ENCODE assay signal across 1 cellular context in genomic region chr20:17663040-17663399, GRCh38.
TF ChIP-seq lines count a peak whose summit lies in the region.

No MANE protein-coding gene starts in this region.

TF ChIP-seq in HepG2, 621 proteins besides CTCF, POLR2A, EP300 and RAD21 (continued from another document):
- TF ChIP-seq, protein P1, sequence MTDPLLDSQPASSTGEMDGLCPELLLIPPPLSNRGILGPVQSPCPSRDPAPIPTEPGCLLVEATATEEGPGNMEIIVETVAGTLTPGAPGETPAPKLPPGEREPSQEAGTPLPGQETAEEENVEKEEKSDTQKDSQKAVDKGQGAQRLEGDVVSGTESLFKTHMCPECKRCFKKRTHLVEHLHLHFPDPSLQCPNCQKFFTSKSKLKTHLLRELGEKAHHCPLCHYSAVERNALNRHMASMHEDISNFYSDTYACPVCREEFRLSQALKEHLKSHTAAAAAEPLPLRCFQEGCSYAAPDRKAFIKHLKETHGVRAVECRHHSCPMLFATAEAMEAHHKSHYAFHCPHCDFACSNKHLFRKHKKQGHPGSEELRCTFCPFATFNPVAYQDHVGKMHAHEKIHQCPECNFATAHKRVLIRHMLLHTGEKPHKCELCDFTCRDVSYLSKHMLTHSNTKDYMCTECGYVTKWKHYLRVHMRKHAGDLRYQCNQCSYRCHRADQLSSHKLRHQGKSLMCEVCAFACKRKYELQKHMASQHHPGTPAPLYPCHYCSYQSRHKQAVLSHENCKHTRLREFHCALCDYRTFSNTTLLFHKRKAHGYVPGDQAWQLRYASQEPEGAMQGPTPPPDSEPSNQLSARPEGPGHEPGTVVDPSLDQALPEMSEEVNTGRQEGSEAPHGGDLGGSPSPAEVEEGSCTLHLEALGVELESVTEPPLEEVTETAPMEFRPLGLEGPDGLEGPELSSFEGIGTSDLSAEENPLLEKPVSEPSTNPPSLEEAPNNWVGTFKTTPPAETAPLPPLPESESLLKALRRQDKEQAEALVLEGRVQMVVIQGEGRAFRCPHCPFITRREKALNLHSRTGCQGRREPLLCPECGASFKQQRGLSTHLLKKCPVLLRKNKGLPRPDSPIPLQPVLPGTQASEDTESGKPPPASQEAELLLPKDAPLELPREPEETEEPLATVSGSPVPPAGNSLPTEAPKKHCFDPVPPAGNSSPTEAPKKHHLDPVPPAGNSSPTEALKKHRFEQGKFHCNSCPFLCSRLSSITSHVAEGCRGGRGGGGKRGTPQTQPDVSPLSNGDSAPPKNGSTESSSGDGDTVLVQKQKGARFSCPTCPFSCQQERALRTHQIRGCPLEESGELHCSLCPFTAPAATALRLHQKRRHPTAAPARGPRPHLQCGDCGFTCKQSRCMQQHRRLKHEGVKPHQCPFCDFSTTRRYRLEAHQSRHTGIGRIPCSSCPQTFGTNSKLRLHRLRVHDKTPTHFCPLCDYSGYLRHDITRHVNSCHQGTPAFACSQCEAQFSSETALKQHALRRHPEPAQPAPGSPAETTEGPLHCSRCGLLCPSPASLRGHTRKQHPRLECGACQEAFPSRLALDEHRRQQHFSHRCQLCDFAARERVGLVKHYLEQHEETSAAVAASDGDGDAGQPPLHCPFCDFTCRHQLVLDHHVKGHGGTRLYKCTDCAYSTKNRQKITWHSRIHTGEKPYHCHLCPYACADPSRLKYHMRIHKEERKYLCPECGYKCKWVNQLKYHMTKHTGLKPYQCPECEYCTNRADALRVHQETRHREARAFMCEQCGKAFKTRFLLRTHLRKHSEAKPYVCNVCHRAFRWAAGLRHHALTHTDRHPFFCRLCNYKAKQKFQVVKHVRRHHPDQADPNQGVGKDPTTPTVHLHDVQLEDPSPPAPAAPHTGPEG (CRISPR knock-in tag; IDR thresholded peaks at IDR 0.05): 0 out of 2 replicates have a peak, but pooled peaks have one; percentile 41
- TF ChIP-seq MTA1 (CRISPR knock-in tag; IDR thresholded peaks at IDR 0.05; ENCODE audit: borderline replicate concordance) (0 out of 2 replicates have a peak, but pooled peaks have one; percentile 14), HNF4A (CRISPR knock-in tag; IDR thresholded peaks at IDR 0.05) (0 out of 2 replicates have a peak, but pooled peaks have one; percentile 10), RBM22 (optimal IDR thresholded peaks at IDR 0.05; ENCODE audit: low read length) (peak; percentile 57), RBFOX2 (IDR thresholded peaks at IDR 0.05; ENCODE audit: low read depth, low read length) (0 out of 2 replicates have a peak, but pooled peaks have one; percentile 17), FOXJ3 (CRISPR knock-in tag; IDR thresholded peaks at IDR 0.05; ENCODE audit: borderline replicate concordance) (peak; percentile 15; the same call in 1 of the 2 replicates), SNAI1 (CRISPR knock-in tag; IDR thresholded peaks at IDR 0.05; ENCODE audit: borderline replicate concordance) (no peak; the same call in 1 of the 2 replicates), THAP11 (CRISPR knock-in tag; IDR thresholded peaks at IDR 0.05) (no peak), ZNF362 (CRISPR knock-in tag; IDR thresholded peaks at IDR 0.05; ENCODE audit: borderline replicate concordance) (no peak), ZMYM4 (CRISPR knock-in tag; IDR thresholded peaks at IDR 0.05) (0 out of 2 replicates have a peak, but pooled peaks have one; percentile 29), POLR2AphosphoS2 (IDR thresholded peaks at IDR 0.05; ENCODE audit: low read depth, low read length) (0 out of 2 replicates have a peak, but pooled peaks have one; percentile 43)
- TF ChIP-seq, protein P2, sequence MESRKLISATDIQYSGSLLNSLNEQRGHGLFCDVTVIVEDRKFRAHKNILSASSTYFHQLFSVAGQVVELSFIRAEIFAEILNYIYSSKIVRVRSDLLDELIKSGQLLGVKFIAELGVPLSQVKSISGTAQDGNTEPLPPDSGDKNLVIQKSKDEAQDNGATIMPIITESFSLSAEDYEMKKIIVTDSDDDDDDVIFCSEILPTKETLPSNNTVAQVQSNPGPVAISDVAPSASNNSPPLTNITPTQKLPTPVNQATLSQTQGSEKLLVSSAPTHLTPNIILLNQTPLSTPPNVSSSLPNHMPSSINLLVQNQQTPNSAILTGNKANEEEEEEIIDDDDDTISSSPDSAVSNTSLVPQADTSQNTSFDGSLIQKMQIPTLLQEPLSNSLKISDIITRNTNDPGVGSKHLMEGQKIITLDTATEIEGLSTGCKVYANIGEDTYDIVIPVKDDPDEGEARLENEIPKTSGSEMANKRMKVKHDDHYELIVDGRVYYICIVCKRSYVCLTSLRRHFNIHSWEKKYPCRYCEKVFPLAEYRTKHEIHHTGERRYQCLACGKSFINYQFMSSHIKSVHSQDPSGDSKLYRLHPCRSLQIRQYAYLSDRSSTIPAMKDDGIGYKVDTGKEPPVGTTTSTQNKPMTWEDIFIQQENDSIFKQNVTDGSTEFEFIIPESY (CRISPR knock-in tag; IDR thresholded peaks at IDR 0.05): peak; percentile 87
- TF ChIP-seq, protein P3, sequence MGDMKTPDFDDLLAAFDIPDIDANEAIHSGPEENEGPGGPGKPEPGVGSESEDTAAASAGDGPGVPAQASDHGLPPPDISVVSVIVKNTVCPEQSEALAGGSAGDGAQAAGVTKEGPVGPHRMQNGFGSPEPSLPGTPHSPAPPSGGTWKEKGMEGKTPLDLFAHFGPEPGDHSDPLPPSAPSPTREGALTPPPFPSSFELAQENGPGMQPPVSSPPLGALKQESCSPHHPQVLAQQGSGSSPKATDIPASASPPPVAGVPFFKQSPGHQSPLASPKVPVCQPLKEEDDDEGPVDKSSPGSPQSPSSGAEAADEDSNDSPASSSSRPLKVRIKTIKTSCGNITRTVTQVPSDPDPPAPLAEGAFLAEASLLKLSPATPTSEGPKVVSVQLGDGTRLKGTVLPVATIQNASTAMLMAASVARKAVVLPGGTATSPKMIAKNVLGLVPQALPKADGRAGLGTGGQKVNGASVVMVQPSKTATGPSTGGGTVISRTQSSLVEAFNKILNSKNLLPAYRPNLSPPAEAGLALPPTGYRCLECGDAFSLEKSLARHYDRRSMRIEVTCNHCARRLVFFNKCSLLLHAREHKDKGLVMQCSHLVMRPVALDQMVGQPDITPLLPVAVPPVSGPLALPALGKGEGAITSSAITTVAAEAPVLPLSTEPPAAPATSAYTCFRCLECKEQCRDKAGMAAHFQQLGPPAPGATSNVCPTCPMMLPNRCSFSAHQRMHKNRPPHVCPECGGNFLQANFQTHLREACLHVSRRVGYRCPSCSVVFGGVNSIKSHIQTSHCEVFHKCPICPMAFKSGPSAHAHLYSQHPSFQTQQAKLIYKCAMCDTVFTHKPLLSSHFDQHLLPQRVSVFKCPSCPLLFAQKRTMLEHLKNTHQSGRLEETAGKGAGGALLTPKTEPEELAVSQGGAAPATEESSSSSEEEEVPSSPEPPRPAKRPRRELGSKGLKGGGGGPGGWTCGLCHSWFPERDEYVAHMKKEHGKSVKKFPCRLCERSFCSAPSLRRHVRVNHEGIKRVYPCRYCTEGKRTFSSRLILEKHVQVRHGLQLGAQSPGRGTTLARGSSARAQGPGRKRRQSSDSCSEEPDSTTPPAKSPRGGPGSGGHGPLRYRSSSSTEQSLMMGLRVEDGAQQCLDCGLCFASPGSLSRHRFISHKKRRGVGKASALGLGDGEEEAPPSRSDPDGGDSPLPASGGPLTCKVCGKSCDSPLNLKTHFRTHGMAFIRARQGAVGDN (CRISPR knock-in tag; IDR thresholded peaks at IDR 0.05): peak; percentile 46
